Comparison of ENCODE assay signal across 33 cellular contexts in the genomic region with DNA sequence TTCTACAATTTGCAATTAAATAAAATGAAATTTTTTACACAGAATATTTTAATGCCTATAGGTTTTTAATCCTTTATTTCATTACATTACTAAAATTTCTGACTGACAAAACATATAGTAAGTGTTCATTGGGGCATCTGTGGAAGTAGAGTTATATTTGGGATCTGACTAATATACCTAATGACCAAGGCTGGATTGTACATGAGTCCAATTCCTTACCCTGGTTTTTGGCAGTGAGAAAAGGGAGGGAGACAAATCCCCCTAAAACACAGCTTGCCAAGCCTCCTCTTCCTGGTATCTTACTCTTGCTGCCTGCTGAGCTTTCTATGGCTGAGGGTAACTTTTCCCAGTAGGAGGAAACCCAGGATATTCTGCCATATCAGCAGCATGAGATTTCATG.
DNase-seq lines count a peak whose midpoint lies in the region; TF ChIP-seq lines count a peak whose summit lies in the region.
"Had no signal": no experiment of that assay in that cellular context is flagged by ENCODE, and none has a peak within 500 bp of the region (broad histone marks: within the 10 kb centered on the region; RNA-seq: fewer than 3 reads in every experiment).

No MANE protein-coding gene starts in this region.

- H3K4me3 Mint-ChIP-seq in H9, result no peak overlapping the region
- H3K4me3 Mint-ChIP-seq: B cell; CD14-positive monocyte; CD4-positive, alpha-beta memory T cell; CD4-positive, alpha-beta T cell; CD4-positive, CD25-positive, alpha-beta regulatory T cell; CD8-positive, alpha-beta memory T cell; CD8-positive, alpha-beta T cell had no signal

- H3K27ac ChIP-seq in H9 (ENCODE audit: insufficient read length, low read depth, low read length) (no peak overlapping the region), PC-9 (no peak overlapping the region)
- H3K27ac ChIP-seq: 22Rv1; A549; BLaER1; BLaER1 treated with 17β-estradiol and CSF1 and Interleukin-3, amounts not matched to agents 10 nM and 100 nM; C4-2B had no signal

- H2AK5ac ChIP-seq in H9 (ENCODE audit: insufficient read length, low read length), result no peak overlapping the region

- no peak overlapping the region for H3K14ac ChIP-seq in H9 (ENCODE audit: insufficient read depth, low read length)

- H3K4me3 ChIP-seq in MG63 (no peak overlapping the region), PC-9 (no peak overlapping the region)
- H3K4me3 ChIP-seq: A549; BLaER1; BLaER1 treated with 17β-estradiol and CSF1 and Interleukin-3, amounts not matched to agents 10 nM and 100 nM had no signal

- H3K27me3 ChIP-seq in H9 (ENCODE audit: insufficient read depth, low read length) (no peaks in the 10 kb centered on the region), MG63 (no peaks in the 10 kb centered on the region), PC-9 (ENCODE audit: insufficient read depth, low read depth) (no peaks in the 10 kb centered on the region)
- H3K27me3 ChIP-seq: BE2C; BLaER1; BLaER1 treated with 17β-estradiol and CSF1 and Interleukin-3, amounts not matched to agents 10 nM and 100 nM had no signal

- DNase-seq in H9, result no peak
- DNase-seq in MG63, result peak; percentile 19
- peak; percentile 24 for DNase-seq in NCI-H69 (lab: John Stamatoyannopoulos, UW)
- DNase-seq in PC-9, result no peak
- DNase-seq in stimulated activated CD4-positive, alpha-beta T cell treated with anti-CD3 and anti-CD28 coated beads, Interleukin-12 subunit alpha, Interleukin-12 subunit beta, amount 100 ng/mL, for 4 hours, result no peak
- DNase-seq in activated CD4-positive, alpha-beta T cell treated with anti-CD3 and anti-CD28 coated beads, Interleukin-2, amount 50 U/mL, for 4 hours, result no peak
- DNase-seq: 8988T; ACHN; AML-193; BE2C; C1 segment of cervical spinal cord; Caco-2; Calu3; CD4-positive, alpha-beta memory T cell; CD4-positive, alpha-beta T cell; CD4-positive, CD25-positive, alpha-beta regulatory T cell; CD8-positive, alpha-beta memory T cell; CD8-positive, alpha-beta T cell; COR-L47; DMS 273 treated with DMSO at 0.1 percent for 48 hours; DMS153; DMS53; DMS79; DMS79 treated with DMSO at 0.1 percent for 48 hours; DND-41; EL had no signal

- H3K9me3 Mint-ChIP-seq in H9, result no peaks in the 10 kb centered on the region

- H3K79me2 ChIP-seq in H9 (ENCODE audit: insufficient read depth, low read length), result no peaks in the 10 kb centered on the region
- H3K79me2 ChIP-seq in PC-9 (ENCODE audit: low read depth), result no peaks in the 10 kb centered on the region

- H4K8ac ChIP-seq in H9 (replicated peaks; ENCODE audit: insufficient read length, low read depth, low read length), result no peak overlapping the region

- H3K36me3 Mint-ChIP-seq in H9 (ENCODE audit: insufficient read depth in 1 of 3, low read depth in 3 of 3), result no peaks in the 10 kb centered on the region
- H3K36me3 Mint-ChIP-seq: CD14-positive monocyte; CD4-positive, alpha-beta memory T cell; CD4-positive, CD25-positive, alpha-beta regulatory T cell; CD8-positive, alpha-beta memory T cell; CD8-positive, alpha-beta T cell had no signal

- no peak overlapping the region for H3K23ac ChIP-seq in H9 (ENCODE audit: insufficient read length, low read depth, low read length)

- no peak overlapping the region for H3T11ph ChIP-seq in H9 (ENCODE audit: low read length)

- H3K36me3 ChIP-seq in MG63 (no peaks in the 10 kb centered on the region), PC-9 (ENCODE audit: low read depth) (no peaks in the 10 kb centered on the region)
- H3K36me3 ChIP-seq: BE2C; BLaER1; BLaER1 treated with 17β-estradiol and CSF1 and Interleukin-3, amounts not matched to agents 10 nM and 100 nM had no signal

- intact Hi-C loops in PC-9 (cut with micrococcal nuclease; ENCODE audit: unreplicated experiment), result no loop called here

- H2BK12ac ChIP-seq in H9 (ENCODE audit: insufficient read length, low read depth, low read length), result no peak overlapping the region

- H3K4me1 Mint-ChIP-seq in H9, result no peaks in the 10 kb centered on the region
- H3K4me1 Mint-ChIP-seq: B cell; CD14-positive monocyte; CD4-positive, CD25-positive, alpha-beta regulatory T cell; CD8-positive, alpha-beta memory T cell had no signal

- H3K27ac Mint-ChIP-seq in H9, result no peak overlapping the region
- H3K27ac Mint-ChIP-seq: B cell; CD14-positive monocyte; CD4-positive, alpha-beta memory T cell; CD4-positive, alpha-beta T cell; CD4-positive, CD25-positive, alpha-beta regulatory T cell; CD8-positive, alpha-beta memory T cell; CD8-positive, alpha-beta T cell had no signal

- no peaks in the 10 kb centered on the region for H3K4me1 ChIP-seq in H9 (ENCODE audit: insufficient read depth, low read length)
- no peaks in the 10 kb centered on the region for H3K4me1 ChIP-seq in PC-9 (replicated peaks; ENCODE audit: insufficient read depth)
- H3K4me1 ChIP-seq: A549; BE2C; BLaER1; BLaER1 treated with 17β-estradiol and CSF1 and Interleukin-3, amounts not matched to agents 10 nM and 100 nM; Caco-2 had no signal

- no peak overlapping the region for H2BK15ac ChIP-seq in H9 (ENCODE audit: low read depth, low read length)

- H4K91ac ChIP-seq in H9 (ENCODE audit: insufficient read length, low read depth, low read length), result no peak overlapping the region

- H3F3A ChIP-seq in PC-9 (ENCODE audit: insufficient read depth, low read depth), result no peaks in the 10 kb centered on the region

- H4K20me1 ChIP-seq in H9 (ENCODE audit: control insufficient read depth, insufficient read depth, insufficient read length) (no peaks in the 10 kb centered on the region), PC-9 (ENCODE audit: insufficient read depth) (no peaks in the 10 kb centered on the region)
- H4K20me1 ChIP-seq: BLaER1; BLaER1 treated with 17β-estradiol and CSF1 and Interleukin-3, amounts not matched to agents 10 nM and 100 nM had no signal

- no peaks in the 10 kb centered on the region for H3K27me3 Mint-ChIP-seq in H9 (ENCODE audit: low read depth)
- H3K27me3 Mint-ChIP-seq: B cell; CD4-positive, alpha-beta memory T cell; CD4-positive, alpha-beta T cell; CD4-positive, CD25-positive, alpha-beta regulatory T cell had no signal

- no peaks in the 10 kb centered on the region for H3K23me2 ChIP-seq in H9 (ENCODE audit: insufficient read length, low read depth, low read length, poor library complexity, severe bottlenecking)

- H3K4ac ChIP-seq in H9 (ENCODE audit: low read depth, low read length), result no peak overlapping the region

- no peak for TF ChIP-seq CTCF in H9 (conservative IDR thresholded peaks at IDR 0.05)
- no peak for TF ChIP-seq CTCF in PC-9 (conservative IDR thresholded peaks at IDR 0.05)

- H2BK5ac ChIP-seq in H9 (ENCODE audit: insufficient read length, low read length), result no peak overlapping the region

- no peak overlapping the region for H3K18ac ChIP-seq in H9 (ENCODE audit: insufficient read length, low read depth, low read length)

- H2BK120ac ChIP-seq in H9 (ENCODE audit: low read depth, low read length, poor library complexity, severe bottlenecking), result no peak overlapping the region

- H4K5ac ChIP-seq in H9 (ENCODE audit: insufficient read length, low read depth, low read length), result no peak overlapping the region

- H3K4me2 ChIP-seq in H9 (ENCODE audit: insufficient read depth, insufficient read length, low read length), result no peak overlapping the region
- H3K4me2 ChIP-seq in PC-9, result no peak overlapping the region
- H3K4me2 ChIP-seq: A549; BLaER1; BLaER1 treated with 17β-estradiol and CSF1 and Interleukin-3, amounts not matched to agents 10 nM and 100 nM had no signal

- H3K9ac ChIP-seq in H9 (ENCODE audit: extremely low read depth, insufficient read length, low read length), result no peak overlapping the region
- H3K9ac ChIP-seq: BLaER1; BLaER1 treated with 17β-estradiol and CSF1 and Interleukin-3, amounts not matched to agents 10 nM and 100 nM had no signal

- no peaks in the 10 kb centered on the region for H3K79me1 ChIP-seq in H9 (ENCODE audit: insufficient read depth, low read depth, low read length, poor library complexity, severe bottlenecking)

- no TSS peak for BruUV-seq in PC-9 (replicated peaks; lab: Mats Ljungman, UMichigan)

- POLR2A ChIA-PET in PC-9 (lab: Charles Lee; ENCODE audit: unreplicated experiment), result no interaction called here

- H2AFZ ChIP-seq in H9 (ENCODE audit: low read length), result no peak overlapping the region
- no peak overlapping the region for H2AFZ ChIP-seq in PC-9

- no peaks in the 10 kb centered on the region for H3K9me3 ChIP-seq in H9 (ENCODE audit: control insufficient read depth, low read depth, low read length)
- no peaks in the 10 kb centered on the region for H3K9me3 ChIP-seq in MG63
- no peaks in the 10 kb centered on the region for H3K9me3 ChIP-seq in PC-9 (ENCODE audit: insufficient read depth, low read depth)
- H3K9me3 ChIP-seq: A549; BE2C; BLaER1; BLaER1 treated with 17β-estradiol and CSF1 and Interleukin-3, amounts not matched to agents 10 nM and 100 nM; Caco-2 had no signal

- CTCF ChIA-PET in PC-9 (lab: Charles Lee), result no interaction called here

- peak overlapping the region; percentile 45 for H2BK20ac ChIP-seq in H9 (ENCODE audit: low read depth, low read length, poor library complexity, severe bottlenecking)

- no peak overlapping the region for H3K56ac ChIP-seq in H9 (ENCODE audit: insufficient read length, low read depth, low read length)

- no peaks in the 10 kb centered on the region; the same call in 1 of the 2 replicates for H3K9me2 ChIP-seq in PC-9 (ENCODE audit: insufficient read depth)

Comparison
In these comparisons a context has a peak if more than half of its experiments do, and no peak if none do; other contexts are left out.
1. DNase-seq: peak in MG63 (single experiment) and NCI-H69 (single experiment); none in H9 (single experiment), PC-9 (0 of 2), stimulated activated CD4-positive, alpha-beta T cell treated with anti-CD3 and anti-CD28 coated beads, Interleukin-12 subunit alpha, Interleukin-12 subunit beta, amount 100 ng/mL, for 4 hours (single experiment) and activated CD4-positive, alpha-beta T cell treated with anti-CD3 and anti-CD28 coated beads, Interleukin-2, amount 50 U/mL, for 4 hours (0 of 2).